In genomic region chr14:74608959-74609611, GRCh38 we compare ENCODE assay signal across 8 cellular contexts. TPM values are rescaled to one million over a fixed set of nuclear protein-coding genes. Genes with fewer than 3 reads are reported as not detected.
A peak's percentile ranks its signal among the peaks of the same experiment; 100 is the strongest.
DNase-seq lines count a peak whose midpoint lies in the region; ATAC-seq and TF ChIP-seq lines count a peak whose summit lies in the region.

No MANE protein-coding gene starts in this region.

- ATAC-seq in natural killer cell (peak; percentile 56 to 75 (median 67)), GM21360 (IDR thresholded peaks at IDR 0.05; ENCODE audit: unreplicated experiment) (no peak)
- ATAC-seq in stimulated activated naive B cell treated with anti-CD40 and anti-IgM and Interleukin-4, amounts not matched to agents 10 μg/mL and 1 μg/mL and 100 μg/mL, for 72 hours (replicated peaks): peak; percentile 64 to 65

- H3K36me3 Mint-ChIP-seq in natural killer cell: no peaks in the 10 kb centered on the region
- H3K36me3 Mint-ChIP-seq in stimulated activated naive B cell treated with anti-CD40 and anti-IgM and Interleukin-4, amounts not matched to agents 10 μg/mL and 1 μg/mL and 100 μg/mL, for 72 hours: no peaks in the 10 kb centered on the region

- H3K4me1 ChIP-seq in Karpas-422 (ENCODE audit: low read length) (peaks cover 4% of the 10 kb centered on the region; the same call in 1 of the 2 replicates), esophagus squamous epithelium (peaks cover 21 to 73% (median 38%) of the 10 kb centered on the region in 3 donors)

- no peaks in the 10 kb centered on the region for H3K79me2 ChIP-seq in Karpas-422 (ENCODE audit: low read length)

- H3K27me3 ChIP-seq in Karpas-422 (ENCODE audit: low read length) (no peaks in the 10 kb centered on the region), esophagus squamous epithelium (peaks cover 0 to 14% (median 0%) of the 10 kb centered on the region in 4 donors)

- WGBS in esophagus squamous epithelium, 2 donors: 15 to 16% methylated on average over 4 of the region's 4 CpGs

- no peak for TF ChIP-seq POLR2A in esophagus squamous epithelium (IDR thresholded peaks at IDR 0.05)

- peak overlapping the region; percentile 59 for H3K4me3 Mint-ChIP-seq in natural killer cell
- H3K4me3 Mint-ChIP-seq in stimulated activated naive B cell treated with anti-CD40 and anti-IgM and Interleukin-4, amounts not matched to agents 10 μg/mL and 1 μg/mL and 100 μg/mL, for 72 hours: no peak overlapping the region

- H3K27me3 Mint-ChIP-seq in natural killer cell (ENCODE audit: low read depth in 2 of 2): peaks cover 0 to 3% of the 10 kb centered on the region in 2 donors
- H3K27me3 Mint-ChIP-seq in stimulated activated naive B cell treated with anti-CD40 and anti-IgM and Interleukin-4, amounts not matched to agents 10 μg/mL and 1 μg/mL and 100 μg/mL, for 72 hours: peaks cover 17 to 28% of the 10 kb centered on the region in 2 donors

- no peaks in the 10 kb centered on the region for H3K9me3 ChIP-seq in Karpas-422 (ENCODE audit: low read length)
- no peaks in the 10 kb centered on the region for H3K9me3 ChIP-seq in esophagus squamous epithelium

- H3K4me3 ChIP-seq in Karpas-422 (ENCODE audit: low read length) (no peak overlapping the region), esophagus squamous epithelium (peak overlapping the region in 2 of 4 donors; percentile 81 to 84)

- H3K9me3 Mint-ChIP-seq in natural killer cell: no peaks in the 10 kb centered on the region
- no peaks in the 10 kb centered on the region for H3K9me3 Mint-ChIP-seq in stimulated activated naive B cell treated with anti-CD40 and anti-IgM and Interleukin-4, amounts not matched to agents 10 μg/mL and 1 μg/mL and 100 μg/mL, for 72 hours

- DNase-seq in DMS79 treated with DMSO at 0.1 percent for 48 hours (lab: John Stamatoyannopoulos, UW): peak; percentile 99
- peak; percentile 95 for DNase-seq in Karpas-422
- DNase-seq in OCI-M2 (lab: John Stamatoyannopoulos, UW; ENCODE audit: unreplicated experiment): peak; percentile 92
- peak; percentile 88 for DNase-seq in activated T-cell treated with anti-CD3 and anti-CD28 coated beads, Interleukin-2, amount 50 U/mL, for 1 hour
- DNase-seq in esophagus squamous epithelium (lab: John Stamatoyannopoulos, UW): peak; percentile 42
- DNase-seq in natural killer cell: peak; percentile 88
- peak; percentile 71 for DNase-seq in stimulated activated naive B cell treated with anti-CD40 and anti-IgM and Interleukin-4, amounts not matched to agents 10 μg/mL and 1 μg/mL and 100 μg/mL, for 72 hours

- H3K9ac ChIP-seq in Karpas-422 (ENCODE audit: low read length): no peak overlapping the region

- no peaks in the 10 kb centered on the region for H3K9me2 ChIP-seq in Karpas-422 (replicated peaks; ENCODE audit: insufficient read depth, low read length)

- TF ChIP-seq CTCF in esophagus squamous epithelium (IDR thresholded peaks at IDR 0.05): peak; percentile 97 to 99 (median 99)
- peak; percentile 95 for TF ChIP-seq CTCF in natural killer cell (IDR thresholded peaks at IDR 0.05)

- H3K4me1 Mint-ChIP-seq in natural killer cell: peaks cover 16 to 29% of the 10 kb centered on the region in 2 donors
- peaks cover 18 to 28% of the 10 kb centered on the region in 2 donors for H3K4me1 Mint-ChIP-seq in stimulated activated naive B cell treated with anti-CD40 and anti-IgM and Interleukin-4, amounts not matched to agents 10 μg/mL and 1 μg/mL and 100 μg/mL, for 72 hours

- no peak overlapping the region for H2AFZ ChIP-seq in Karpas-422 (ENCODE audit: low read length)

- no peak overlapping the region for H3K27ac Mint-ChIP-seq in natural killer cell
- H3K27ac Mint-ChIP-seq in stimulated activated naive B cell treated with anti-CD40 and anti-IgM and Interleukin-4, amounts not matched to agents 10 μg/mL and 1 μg/mL and 100 μg/mL, for 72 hours: no peak overlapping the region

- H3K27ac ChIP-seq in Karpas-422 (ENCODE audit: low read length) (no peak overlapping the region), esophagus squamous epithelium (no peak overlapping the region)

- intact Hi-C loops in esophagus squamous epithelium (cut with DNase I) (no loop called here), natural killer cell (cut with micrococcal nuclease) (loop anchor here (1.0 to 2.0 kb wide), 7 partner anchors 29 to 479 kb away; partner anchors contain the start of genes AREL1, FCF1 and YLPM1)

- H4K20me1 ChIP-seq in Karpas-422 (ENCODE audit: insufficient read depth, low read depth, low read length): no peaks in the 10 kb centered on the region

- H3K4me2 ChIP-seq in Karpas-422 (ENCODE audit: low read depth, low read length, poor library complexity, severe bottlenecking): no peak overlapping the region

- H3K36me3 ChIP-seq in Karpas-422 (ENCODE audit: insufficient read depth, low read length) (no peaks in the 10 kb centered on the region), esophagus squamous epithelium (no peaks in the 10 kb centered on the region)

RNA-seq across cellular contexts. Expression of gene LTBP2, which starts 3.0 kb away (rescaled TPM):
- 0.04 TPM in 1 of 2 replicates, not detected in the other for total RNA-seq in Karpas-422 (2014; rRNA removed; shearing (Covaris generic); ENCODE audit: low replicate concordance)
- total RNA-seq in esophagus squamous epithelium (10 to 100 TPM; 10.3 to 41.6 (median 17.0) TPM), natural killer cell (1 to 10 TPM; 2.1 to 3.7 (median 3.0) TPM)

Comparison
In these comparisons a context has a peak if more than half of its experiments do, and no peak if none do; other contexts are left out.
1. DNase-seq: peak in every context shown above with its lines; median percentile 99 in DMS79 treated with DMSO at 0.1 percent for 48 hours; 95 in Karpas-422; 92 in OCI-M2; 88 in activated T-cell treated with anti-CD3 and anti-CD28 coated beads, Interleukin-2, amount 50 U/mL, for 1 hour; 88 in natural killer cell; 71 in stimulated activated naive B cell treated with anti-CD40 and anti-IgM and Interleukin-4, amounts not matched to agents 10 μg/mL and 1 μg/mL and 100 μg/mL, for 72 hours; 42 in esophagus squamous epithelium.